18 cellular contexts compared by ENCODE assay signal in genomic region chr9:33714989-33715388, GRCh38.
DNase-seq lines count a peak whose midpoint lies in the region; ATAC-seq, FAIRE-seq and TF ChIP-seq lines count a peak whose summit lies in the region.
"Had no signal": no experiment of that assay in that cellular context is flagged by ENCODE, and none has a peak within 500 bp of the region (broad histone marks: within the 10 kb centered on the region; RNA-seq: fewer than 3 reads in every experiment).

No MANE protein-coding gene starts in this region.

- no peak overlapping the region for H3K27ac ChIP-seq in A549

- ATAC-seq in A549 (no peak), GM21360 (IDR thresholded peaks at IDR 0.05; ENCODE audit: unreplicated experiment) (no peak)

- peak; percentile 28 for FAIRE-seq in A549 (lab: Jason Lieb, UNC)
- FAIRE-seq in GM12891 (lab: Jason Lieb, UNC), result peak; percentile 78

- POLR2A ChIA-PET in A549 (lab: Yijun Ruan, JAX), result no interaction called here

- no peaks in the 10 kb centered on the region for H3K9me3 ChIP-seq in A549

- TF ChIP-seq POLR2A in A549 (IDR thresholded peaks at IDR 0.05; ENCODE audit: low read length), result no peak
- no peak for TF ChIP-seq POLR2A in GM12891 (IDR thresholded peaks at IDR 0.05; ENCODE audit: low read depth, low read length)

- no peak for TF ChIP-seq CTCF in A549 (IDR thresholded peaks at IDR 0.05)

- WGBS in A549 (ENCODE audit: missing lambda C conversion rate), result 53% methylated on average over 2 of the region's 2 CpGs

- no peak for TF ChIP-seq RAD21 in A549 (conservative IDR thresholded peaks at IDR 0.05 in 1 of 2, IDR thresholded peaks at IDR 0.05 in 1 of 2)

- DNase-seq in A549 (ENCODE audit: low read depth in 1 of 2, low spot score in 1 of 2), result no peak
- DNase-seq in GM12891 (ENCODE audit: insufficient read length, low spot score), result no peak
- DNase-seq in NCI-H1930 (lab: John Stamatoyannopoulos, UW), result peak; percentile 25 to 66
- peak; percentile 39 for DNase-seq in SKM-1 (lab: John Stamatoyannopoulos, UW; ENCODE audit: unreplicated experiment)
- DNase-seq in NCI-H226, result no peak
- DNase-seq in activated gamma-delta T cell (lab: John Stamatoyannopoulos, UW), result no peak
- DNase-seq: ACHN; CD4-positive, alpha-beta memory T cell; DND-41; GDM1; HFFc6; NCI-H1092; NCI-H187 treated with DMSO at 0.1 percent for 48 hours; NCI-H526 treated with DMSO at 0.1 percent for 48 hours; SHP77 treated with DMSO at 0.1 percent for 48 hours; SW 1271; T-helper 9 cell had no signal

- CTCF ChIA-PET in A549 (lab: Yijun Ruan, JAX), result interaction anchor here (1.0 kb wide), 1 partner anchor 91 kb away, joined by 3 read pairs; no protein-coding TSS in a partner anchor

- TF ChIP-seq EP300 in A549 (IDR thresholded peaks at IDR 0.05), result no peak

- peaks cover 5% of the 10 kb centered on the region; the same call in 1 of the 3 replicates for H3K4me1 ChIP-seq in A549

- H3K4me2 ChIP-seq in A549, result no peak overlapping the region

- H3K4me3 ChIP-seq in A549, result no peak overlapping the region

TF ChIP-seq in A549, 52 proteins besides CTCF, POLR2A, EP300 and RAD21:
- no peak for TF ChIP-seq KDM1A (IDR thresholded peaks at IDR 0.05; ENCODE audit: low read depth)
- no peak for TF ChIP-seq MAZ (IDR thresholded peaks at IDR 0.05; ENCODE audit: borderline replicate concordance, low read depth, low read length)
- no peak for TF ChIP-seq HEYL (CRISPR knock-in tag; IDR thresholded peaks at IDR 0.05)
- no peak for TF ChIP-seq TP53 (CRISPR knock-in tag; IDR thresholded peaks at IDR 0.05)
- no peak for TF ChIP-seq ZFP36 (IDR thresholded peaks at IDR 0.05; ENCODE audit: borderline replicate concordance, partially characterized antibody)
- no peak for TF ChIP-seq RARB (CRISPR knock-in tag; IDR thresholded peaks at IDR 0.05)
- TF ChIP-seq CBX8 (IDR thresholded peaks at IDR 0.05), result no peak
- TF ChIP-seq PHF8 (IDR thresholded peaks at IDR 0.05; ENCODE audit: borderline replicate concordance, low read depth), result no peak
- no peak for TF ChIP-seq NPAS2 (CRISPR knock-in tag; IDR thresholded peaks at IDR 0.05; ENCODE audit: borderline replicate concordance)
- TF ChIP-seq CHD2 (IDR thresholded peaks at IDR 0.05; ENCODE audit: low read length, partially characterized antibody), result no peak
- no peak for TF ChIP-seq HMGXB4 (CRISPR knock-in tag; IDR thresholded peaks at IDR 0.05; ENCODE audit: borderline replicate concordance)
- TF ChIP-seq EHF (CRISPR knock-in tag; IDR thresholded peaks at IDR 0.05), result no peak
- TF ChIP-seq ZNF302 (CRISPR knock-in tag; IDR thresholded peaks at IDR 0.05), result no peak
- TF ChIP-seq RCOR1 (IDR thresholded peaks at IDR 0.05; ENCODE audit: low read depth, low read length), result no peak
- TF ChIP-seq CEBPB (IDR thresholded peaks at IDR 0.05), result no peak
- no peak for TF ChIP-seq NFE2L2 (conservative IDR thresholded peaks at IDR 0.05; ENCODE audit: low read length)
- no peak for TF ChIP-seq RFX5 (IDR thresholded peaks at IDR 0.05)

TF ChIP-seq in GM12891, 5 proteins besides CTCF, POLR2A, EP300 and RAD21:
- TF ChIP-seq TAF1 (IDR thresholded peaks at IDR 0.05; ENCODE audit: low read depth, low read length) (no peak), POU2F2 (IDR thresholded peaks at IDR 0.05; ENCODE audit: low read depth, low read length) (no peak), PAX5 (IDR thresholded peaks at IDR 0.05; ENCODE audit: insufficient read depth, low read length, severe bottlenecking) (no peak), POLR2AphosphoS5 (IDR thresholded peaks at IDR 0.05; ENCODE audit: low read depth, low read length) (no peak)

Comparison
In these comparisons a context has a peak if more than half of its experiments do, and no peak if none do; other contexts are left out.
1. DNase-seq: peak in NCI-H1930 (2 of 2) and SKM-1 (single experiment); none in A549 (0 of 2), GM12891 (single experiment), NCI-H226 (single experiment) and activated gamma-delta T cell (single experiment).